In the genomic region with DNA sequence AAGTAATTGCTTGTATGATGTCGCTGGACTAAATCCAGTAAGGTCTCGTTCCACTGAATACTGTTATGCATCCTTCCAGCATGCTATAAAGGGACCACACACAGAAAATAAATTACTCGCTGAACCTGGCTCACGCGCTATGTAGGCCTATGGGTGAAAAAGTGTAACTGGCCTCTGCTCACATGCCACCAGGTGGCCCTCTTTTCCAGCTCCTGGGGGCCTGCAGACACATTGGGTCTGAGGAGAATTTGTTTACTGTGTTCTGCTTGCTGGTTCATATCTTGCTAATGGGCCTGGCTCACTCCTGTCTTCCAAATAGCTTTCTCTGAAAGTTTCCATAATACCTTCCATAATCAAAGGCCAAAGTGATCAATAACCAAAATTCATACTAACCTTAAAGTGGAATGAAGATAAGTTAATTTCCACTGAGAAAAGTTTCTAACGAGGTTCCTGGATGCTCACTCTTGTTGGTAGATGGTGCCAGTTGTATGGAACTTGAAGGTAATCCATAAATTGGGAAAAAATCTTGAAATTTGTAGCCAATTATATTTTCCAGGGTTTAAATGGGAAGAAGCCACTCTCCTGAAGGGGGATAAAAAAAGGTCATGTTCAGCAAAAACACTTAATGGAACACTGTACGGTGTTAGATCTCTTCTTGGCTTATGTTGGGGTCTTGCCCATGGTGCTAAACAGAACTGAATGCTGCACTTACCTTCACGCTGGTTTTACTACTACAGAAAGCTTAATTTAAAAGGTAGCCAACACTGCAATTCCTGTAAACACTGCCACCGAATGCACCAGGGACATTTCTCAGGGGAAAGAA, we compare ENCODE assay signal across 8 cellular contexts. TPM values are rescaled to one million over a fixed set of nuclear protein-coding genes. Genes with fewer than 3 reads are reported as not detected.
DNase-seq lines count a peak whose midpoint lies in the region; ATAC-seq and TF ChIP-seq lines count a peak whose summit lies in the region.

No MANE protein-coding gene starts in this region.

- no peak overlapping the region for H3K4me3 ChIP-seq in aorta (ENCODE audit: low read length in 2 of 2)

- no peak overlapping the region for H3K27ac Mint-ChIP-seq in mesothelial cell of epicardium

- peak; percentile 37 for DNase-seq in D341Med (ENCODE audit: low spot score)
- peak; percentile 38 for DNase-seq in KBM-7
- peak; percentile 11 for DNase-seq in activated T-cell treated with anti-CD3 and anti-CD28 coated beads for 4 hours
- DNase-seq in stimulated activated CD4-positive, alpha-beta T cell treated with anti-CD3 and anti-CD28 coated beads, Interleukin-15, amount 100 ng/mL, for 48 hours (ENCODE audit: low read depth in 2 of 2): peak; percentile 7 to 9
- no peak for DNase-seq in NCI-H1105 (lab: John Stamatoyannopoulos, UW)
- DNase-seq in aorta: no peak
- DNase-seq in mesothelial cell of epicardium (ENCODE audit: low spot score in 2 of 2, unreplicated experiment in 2 of 2): no peak

- peaks cover 1% of the 10 kb centered on the region for H3K9me3 ChIP-seq in aorta (ENCODE audit: control insufficient read depth, low read length)

- H3K36me3 ChIP-seq in aorta (ENCODE audit: control insufficient read depth in 1 of 2, insufficient read depth in 2 of 2, low read length in 1 of 2): no peaks in the 10 kb centered on the region

- in situ Hi-C loops in KBM-7 (cut with MboI; ENCODE audit: low pct_unique_long_range_greater_than_20kb, low sequenced_read_pairs): no loop called here

- H3K4me3 Mint-ChIP-seq in mesothelial cell of epicardium: no peak overlapping the region

- H3K4me1 Mint-ChIP-seq in mesothelial cell of epicardium: peaks cover 7% of the 10 kb centered on the region

- TF ChIP-seq CTCF in mesothelial cell of epicardium (IDR thresholded peaks at IDR 0.05; ENCODE audit: unreplicated experiment): no peak

- peaks cover 6% of the 10 kb centered on the region for H3K27me3 Mint-ChIP-seq in mesothelial cell of epicardium (ENCODE audit: low read depth)

- 63 to 69% methylated on average over 9 of the region's 9 CpGs for WGBS in aorta, 2 donors

- no peaks in the 10 kb centered on the region for H3K9me3 Mint-ChIP-seq in mesothelial cell of epicardium

- no peaks in the 10 kb centered on the region for H3K4me1 ChIP-seq in aorta (ENCODE audit: control insufficient read depth in 1 of 2, insufficient read depth in 2 of 2, low read length in 2 of 2)

- H3K27ac ChIP-seq in aorta (ENCODE audit: low read depth in 1 of 2, low read length in 2 of 2): no peak overlapping the region

- peak; percentile 80 for ATAC-seq in GM21360 (IDR thresholded peaks at IDR 0.05; ENCODE audit: unreplicated experiment)
- ATAC-seq in aorta (ENCODE audit: low FRiP score): no peak

- no peaks in the 10 kb centered on the region for H3K36me3 Mint-ChIP-seq in mesothelial cell of epicardium

- intact Hi-C loops in aorta (cut with DNase I): no loop called here

- no peaks in the 10 kb centered on the region for H3K27me3 ChIP-seq in aorta (ENCODE audit: control insufficient read depth in 1 of 2, insufficient read depth in 2 of 2, low read length in 1 of 2)

RNA-seq across cellular contexts. Expression of a gene that starts 27.0 kb away (rescaled TPM):
- total RNA-seq in aorta: not detected
- not detected for polyA plus RNA-seq in aorta
- total RNA-seq in mesothelial cell of epicardium: not detected in 3 replicates

Comparison
In these comparisons a context has a peak if more than half of its experiments do, and no peak if none do; other contexts are left out.
1. DNase-seq: peak in D341Med (single experiment), KBM-7 (single experiment), activated T-cell treated with anti-CD3 and anti-CD28 coated beads for 4 hours (single experiment) and stimulated activated CD4-positive, alpha-beta T cell treated with anti-CD3 and anti-CD28 coated beads, Interleukin-15, amount 100 ng/mL, for 48 hours (2 of 2); none in NCI-H1105 (single experiment), aorta (0 of 2) and mesothelial cell of epicardium (0 of 2).